ENCODE assay signal across 8 cellular contexts in the genomic region with DNA sequence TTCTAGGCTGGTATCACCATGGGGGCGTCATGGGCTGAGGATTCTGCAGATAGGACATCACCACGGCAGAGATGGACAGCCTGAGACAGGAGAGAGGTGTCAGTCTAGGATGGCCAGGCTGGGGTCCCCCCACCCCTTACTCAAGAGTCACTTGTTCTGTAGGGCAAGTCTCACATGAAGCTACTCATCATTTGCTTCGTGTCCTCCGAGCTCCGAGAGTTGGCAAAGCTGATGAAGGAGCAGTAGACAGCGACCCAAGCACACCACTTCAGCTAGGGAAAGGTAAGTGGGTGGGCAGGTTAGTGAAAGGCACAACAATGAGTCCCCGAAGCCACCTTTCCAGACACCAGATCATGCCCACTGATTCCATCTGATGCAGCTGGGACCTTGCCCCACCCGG. TPM values are rescaled to one million over a fixed set of nuclear protein-coding genes. Genes with fewer than 3 reads are reported as not detected.
A peak's percentile ranks its signal among the peaks of the same experiment; 100 is the strongest.
DNase-seq lines count a peak whose midpoint lies in the region; ATAC-seq and TF ChIP-seq lines count a peak whose summit lies in the region.

No MANE protein-coding gene starts in this region.

- H3K9me3 ChIP-seq in adipocyte (ENCODE audit: control insufficient read depth, low read length) (no peaks in the 10 kb centered on the region), left lung (no peaks in the 10 kb centered on the region)

- H3K9ac ChIP-seq in adipocyte (ENCODE audit: low read length): peak overlapping the region; percentile 95

- peaks cover 13% of the 10 kb centered on the region for H3K36me3 ChIP-seq in adipocyte (ENCODE audit: control insufficient read depth, insufficient read depth, low read length, severe bottlenecking)
- H3K36me3 ChIP-seq in left lung: peaks cover 0 to 33% of the 10 kb centered on the region in 2 donors

- H3K4me3 Mint-ChIP-seq in activated CD4-positive, alpha-beta T cell treated with anti-CD3 and anti-CD28 coated beads, Interleukin-2, amount 10 ng/mL, durations not matched to agents 24 days and 14 days: peak overlapping the region; percentile 92

- H3K4me1 Mint-ChIP-seq in activated CD4-positive, alpha-beta T cell treated with anti-CD3 and anti-CD28 coated beads, Interleukin-2, amount 10 ng/mL, durations not matched to agents 24 days and 14 days: peaks cover 46% of the 10 kb centered on the region

- peak overlapping the region; percentile 100 for H3K27ac Mint-ChIP-seq in activated CD4-positive, alpha-beta T cell treated with anti-CD3 and anti-CD28 coated beads, Interleukin-2, amount 10 ng/mL, durations not matched to agents 24 days and 14 days

- H3K4me3 ChIP-seq in adipocyte (ENCODE audit: low read length) (peak overlapping the region; percentile 96), left lung (peak overlapping the region; percentile 79 to 91)

- H3K36me3 Mint-ChIP-seq in activated CD4-positive, alpha-beta T cell treated with anti-CD3 and anti-CD28 coated beads, Interleukin-2, amount 10 ng/mL, durations not matched to agents 24 days and 14 days (ENCODE audit: low read depth): peaks cover 40% of the 10 kb centered on the region

- peaks cover 36% of the 10 kb centered on the region for H3K4me1 ChIP-seq in adipocyte (ENCODE audit: control insufficient read depth, insufficient read depth, low read length)
- peaks cover 22 to 61% of the 10 kb centered on the region in 2 donors for H3K4me1 ChIP-seq in left lung

- no peaks in the 10 kb centered on the region for H3K27me3 Mint-ChIP-seq in activated CD4-positive, alpha-beta T cell treated with anti-CD3 and anti-CD28 coated beads, Interleukin-2, amount 10 ng/mL, durations not matched to agents 24 days and 14 days

- H3K9me3 Mint-ChIP-seq in activated CD4-positive, alpha-beta T cell treated with anti-CD3 and anti-CD28 coated beads, Interleukin-2, amount 10 ng/mL, durations not matched to agents 24 days and 14 days: no peaks in the 10 kb centered on the region

- no peak for TF ChIP-seq CTCF in left lung (IDR thresholded peaks at IDR 0.05)

- ATAC-seq in left lung (no peak), GM21526 (IDR thresholded peaks at IDR 0.05; ENCODE audit: low FRiP score, unreplicated experiment) (no peak), GM21786 (IDR thresholded peaks at IDR 0.05; ENCODE audit: unreplicated experiment) (no peak), HG02973 (IDR thresholded peaks at IDR 0.05; ENCODE audit: unreplicated experiment) (no peak)

- peak; percentile 68 for DNase-seq in activated CD4-positive, alpha-beta T cell treated with anti-CD3 and anti-CD28 coated beads, Interleukin-2, amount 10 ng/mL, durations not matched to agents 24 days and 14 days
- no peak for DNase-seq in activated CD4-positive, alpha-beta T cell treated with anti-CD3 and anti-CD28 coated beads for 4 hours
- no peak for DNase-seq in adipocyte (ENCODE audit: low read depth)
- no peak for DNase-seq in left lung

- intact Hi-C loops in activated CD4-positive, alpha-beta T cell treated with anti-CD3 and anti-CD28 coated beads, Interleukin-2, amount 10 ng/mL, durations not matched to agents 24 days and 14 days (cut with micrococcal nuclease): no loop called here
- intact Hi-C loops in left lung (cut with DNase I): no loop called here

- no peaks in the 10 kb centered on the region for H3K27me3 ChIP-seq in adipocyte (replicated peaks; ENCODE audit: control insufficient read depth, insufficient read depth, low read length)
- H3K27me3 ChIP-seq in left lung: no peaks in the 10 kb centered on the region

- peak overlapping the region in 1 of 2 donors; percentile 96 for H3K27ac ChIP-seq in left lung
- H3K27ac ChIP-seq in temporal lobe (ENCODE audit: low read depth, low read length): peak overlapping the region; percentile 86

RNA-seq across cellular contexts. Expression of a gene that starts 1.7 kb away (rescaled TPM):
- 21.7 and 27.1 TPM in 2 replicates for total RNA-seq in activated CD4-positive, alpha-beta T cell treated with anti-CD3 and anti-CD28 coated beads, Interleukin-2, amount 10 ng/mL, durations not matched to agents 24 days and 14 days
- total RNA-seq in left lung: 10 to 100 TPM in 1 of 2 donors, 1 to 10 TPM in 1; 9.0 to 10.8 TPM
- 9.1 TPM for total RNA-seq in temporal lobe

RNA-seq across cellular contexts. Expression of a gene that starts 1.8 kb away (rescaled TPM):
- 118 and 136 TPM in 2 replicates for total RNA-seq in activated CD4-positive, alpha-beta T cell treated with anti-CD3 and anti-CD28 coated beads, Interleukin-2, amount 10 ng/mL, durations not matched to agents 24 days and 14 days
- total RNA-seq in left lung (100 to 1,000 TPM; 164 to 176 TPM), temporal lobe (11.8 TPM)

RNA-seq across cellular contexts. Expression of a gene that starts 13.3 kb away (rescaled TPM):
- 138 and 155 TPM in 2 replicates for total RNA-seq in activated CD4-positive, alpha-beta T cell treated with anti-CD3 and anti-CD28 coated beads, Interleukin-2, amount 10 ng/mL, durations not matched to agents 24 days and 14 days
- total RNA-seq in left lung: 10 to 100 TPM; 63.8 to 70.1 TPM
- total RNA-seq in temporal lobe: 72.8 TPM

RNA-seq across cellular contexts. Expression of a gene that starts 19.5 kb away (rescaled TPM):
- total RNA-seq in activated CD4-positive, alpha-beta T cell treated with anti-CD3 and anti-CD28 coated beads, Interleukin-2, amount 10 ng/mL, durations not matched to agents 24 days and 14 days: not detected in 2 replicates
- total RNA-seq in left lung (not detected), temporal lobe (not detected)

RNA-seq across cellular contexts. Expression of a gene that starts 28.1 kb away (rescaled TPM):
- 12.4 and 12.9 TPM in 2 replicates for total RNA-seq in activated CD4-positive, alpha-beta T cell treated with anti-CD3 and anti-CD28 coated beads, Interleukin-2, amount 10 ng/mL, durations not matched to agents 24 days and 14 days
- total RNA-seq in left lung: 1 to 10 TPM; 6.0 to 6.9 TPM
- total RNA-seq in temporal lobe: 7.4 TPM
